In genomic region chr2:43345872-43346271, GRCh38 we compare ENCODE assay signal across 12 cellular contexts.
A peak's percentile ranks its signal among the peaks of the same experiment; 100 is the strongest.
DNase-seq lines count a peak whose midpoint lies in the region; ATAC-seq lines count a peak whose summit lies in the region.
"Had no signal": no experiment of that assay in that cellular context is flagged by ENCODE, and none has a peak within 500 bp of the region (broad histone marks: within the 10 kb centered on the region; RNA-seq: fewer than 3 reads in every experiment).

No MANE protein-coding gene starts in this region.

- H3K4me1 ChIP-seq in NT2/D1 (ENCODE audit: insufficient read depth, insufficient read length) = peaks cover 3% of the 10 kb centered on the region
- peaks cover 44% of the 10 kb centered on the region for H3K4me1 ChIP-seq in ectodermal cell (ENCODE audit: control insufficient read depth, insufficient read depth, low read length)
- H3K4me1 ChIP-seq in muscle layer of colon (ENCODE audit: insufficient read depth, low read length) = peaks cover 95% of the 10 kb centered on the region
- H3K4me1 ChIP-seq in stomach smooth muscle (ENCODE audit: control insufficient read depth, insufficient read depth, low read length) = peaks cover 90% of the 10 kb centered on the region

- ATAC-seq in HG02970 (IDR thresholded peaks at IDR 0.05; ENCODE audit: low FRiP score, unreplicated experiment) (no peak), GM18870 (IDR thresholded peaks at IDR 0.05; ENCODE audit: unreplicated experiment) (no peak), HG03135 (IDR thresholded peaks at IDR 0.05; ENCODE audit: unreplicated experiment) (no peak)
- ATAC-seq: GM12878 had no signal

- H3K4me3 ChIP-seq in NT2/D1 (ENCODE audit: insufficient read length, low read depth) (no peak overlapping the region), ectodermal cell (ENCODE audit: insufficient read depth, low read depth, low read length) (no peak overlapping the region), muscle layer of colon (ENCODE audit: low read depth in 1 of 2, low read length in 2 of 2) (no peak overlapping the region), stomach smooth muscle (ENCODE audit: low read length in 2 of 2) (peak overlapping the region in 1 of 2 donors; percentile 40)
- H3K4me3 ChIP-seq: GM12878 had no signal

- H3K9me3 ChIP-seq in NT2/D1 (ENCODE audit: insufficient read depth, low read length) (no peaks in the 10 kb centered on the region), ectodermal cell (ENCODE audit: control insufficient read depth, low read length) (no peaks in the 10 kb centered on the region), muscle layer of colon (ENCODE audit: low read length) (no peaks in the 10 kb centered on the region), stomach smooth muscle (ENCODE audit: control insufficient read depth in 2 of 2, low read length in 2 of 2) (no peaks in the 10 kb centered on the region)

- no peaks in the 10 kb centered on the region for H3K27me3 ChIP-seq in NT2/D1 (ENCODE audit: insufficient read depth, insufficient read length)
- no peaks in the 10 kb centered on the region for H3K27me3 ChIP-seq in ectodermal cell (ENCODE audit: control insufficient read depth, insufficient read depth, low read length, poor library complexity, severe bottlenecking)
- H3K27me3 ChIP-seq in muscle layer of colon (ENCODE audit: control insufficient read depth in 1 of 2, insufficient read depth in 2 of 2, low read length in 2 of 2) = no peaks in the 10 kb centered on the region
- no peaks in the 10 kb centered on the region for H3K27me3 ChIP-seq in stomach smooth muscle (ENCODE audit: control insufficient read depth in 1 of 2, insufficient read depth in 2 of 2, low read length in 2 of 2)

- WGBS in ectodermal cell, 2 experiments = 32 to 42% methylated on average over 5 of the region's 5 CpGs

- peaks cover 4% of the 10 kb centered on the region for H3K36me3 ChIP-seq in NT2/D1 (ENCODE audit: insufficient read depth, insufficient read length, low read length)
- no peaks in the 10 kb centered on the region for H3K36me3 ChIP-seq in ectodermal cell (ENCODE audit: control insufficient read depth, insufficient read depth, low read length)
- no peaks in the 10 kb centered on the region for H3K36me3 ChIP-seq in muscle layer of colon (ENCODE audit: insufficient read depth, low read length)
- no peaks in the 10 kb centered on the region for H3K36me3 ChIP-seq in stomach smooth muscle (ENCODE audit: control insufficient read depth in 2 of 2, insufficient read depth in 2 of 2, low read length in 2 of 2)

- H3K27ac ChIP-seq in ectodermal cell (ENCODE audit: insufficient read depth, low read depth, low read length, poor library complexity, severe bottlenecking) = peak overlapping the region; percentile 60
- H3K27ac ChIP-seq in muscle layer of colon (ENCODE audit: low read depth, low read length) = peak overlapping the region; percentile 82
- H3K27ac ChIP-seq in stomach smooth muscle (ENCODE audit: low read length) = peak overlapping the region; percentile 82

- DNase-seq in NT2/D1 (ENCODE audit: low read depth, low spot score) (peak; percentile 28), anterior cingulate cortex (lab: John Stamatoyannopoulos, UW) (no peak)
- DNase-seq: activated CD4-positive, alpha-beta T cell treated with anti-CD3 and anti-CD28 coated beads, Interleukin-2, amount 10 ng/mL, durations not matched to agents 7 days and 5 days; effector memory CD4-positive, alpha-beta T cell; NCI-H1436 treated with DMSO at 0.1 percent for 48 hours had no signal

- no peak overlapping the region for H3K9ac ChIP-seq in NT2/D1 (ENCODE audit: insufficient read length, low read depth)
- H3K9ac ChIP-seq in muscle layer of colon (ENCODE audit: low read length) = no peak overlapping the region
- no peak overlapping the region for H3K9ac ChIP-seq in stomach smooth muscle (ENCODE audit: low read length in 2 of 2)
